ENCODE assay signal across 8 cellular contexts in the genomic region with DNA sequence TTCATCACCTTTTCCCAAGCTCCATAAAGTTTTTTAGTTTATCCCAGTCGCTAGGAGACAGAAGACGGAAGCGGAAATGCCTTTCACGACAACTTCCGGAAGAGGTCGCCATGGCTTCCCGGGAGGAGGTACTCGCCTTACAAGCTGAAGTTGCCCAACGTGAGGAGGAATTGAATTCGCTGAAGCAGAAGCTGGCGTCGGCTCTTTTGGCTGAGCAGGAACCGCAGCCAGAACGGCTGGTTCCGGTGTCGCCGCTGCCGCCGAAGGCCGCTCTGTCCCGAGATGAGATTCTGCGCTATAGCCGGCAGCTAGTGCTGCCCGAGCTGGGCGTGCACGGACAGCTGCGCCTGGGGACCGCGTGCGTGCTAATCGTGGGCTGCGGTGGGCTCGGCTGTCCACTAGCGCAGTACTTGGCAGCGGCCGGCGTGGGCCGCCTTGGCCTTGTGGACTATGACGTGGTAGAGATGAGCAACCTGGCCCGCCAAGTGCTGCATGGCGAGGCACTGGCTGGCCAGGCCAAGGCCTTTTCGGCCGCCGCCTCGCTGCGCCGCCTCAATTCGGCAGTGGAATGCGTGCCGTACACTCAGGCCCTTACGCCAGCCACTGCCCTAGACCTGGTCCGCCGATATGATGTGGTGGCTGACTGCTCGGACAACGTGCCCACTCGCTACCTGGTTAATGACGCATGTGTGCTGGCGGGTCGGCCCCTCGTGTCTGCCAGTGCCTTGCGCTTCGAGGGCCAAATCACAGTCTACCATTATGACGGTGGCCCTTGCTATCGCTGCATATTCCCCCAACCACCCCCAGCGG. TPM values are rescaled to one million over a fixed set of nuclear protein-coding genes. Genes with fewer than 3 reads are reported as not detected.
DNase-seq lines count a peak whose midpoint lies in the region; ATAC-seq and TF ChIP-seq lines count a peak whose summit lies in the region.

A gene with protein sequence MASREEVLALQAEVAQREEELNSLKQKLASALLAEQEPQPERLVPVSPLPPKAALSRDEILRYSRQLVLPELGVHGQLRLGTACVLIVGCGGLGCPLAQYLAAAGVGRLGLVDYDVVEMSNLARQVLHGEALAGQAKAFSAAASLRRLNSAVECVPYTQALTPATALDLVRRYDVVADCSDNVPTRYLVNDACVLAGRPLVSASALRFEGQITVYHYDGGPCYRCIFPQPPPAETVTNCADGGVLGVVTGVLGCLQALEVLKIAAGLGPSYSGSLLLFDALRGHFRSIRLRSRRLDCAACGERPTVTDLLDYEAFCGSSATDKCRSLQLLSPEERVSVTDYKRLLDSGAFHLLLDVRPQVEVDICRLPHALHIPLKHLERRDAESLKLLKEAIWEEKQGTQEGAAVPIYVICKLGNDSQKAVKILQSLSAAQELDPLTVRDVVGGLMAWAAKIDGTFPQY (plus strand): TSS at position 86 of the 810 bp plus-strand sequence. CDS start 25 bp downstream, at position 111.

- peak within 1 kb of the TSS; percentile 86 for H3K4me2 ChIP-seq in SU-DHL-6 (ENCODE audit: low read depth, low read length, poor library complexity, severe bottlenecking)

- H3K4me3 ChIP-seq in SU-DHL-6 (ENCODE audit: insufficient read depth, low read length, poor library complexity, severe bottlenecking) (peak within 1 kb of the TSS; percentile 90), adipocyte (ENCODE audit: low read length) (peak within 1 kb of the TSS; percentile 98), heart left ventricle (peak within 1 kb of the TSS; percentile 70 to 97 (median 92))

- TF ChIP-seq CTCF in SU-DHL-6 (IDR thresholded peaks at IDR 0.05; ENCODE audit: insufficient read depth, low read length, poor library complexity, severe bottlenecking) (no peak), heart left ventricle (IDR thresholded peaks at IDR 0.05) (peak in 2 of 12 donors; percentile 20 to 24)

- H3K9me3 ChIP-seq in SU-DHL-6 (ENCODE audit: insufficient read depth, low read length) (no peaks in the 10 kb centered on the region), adipocyte (ENCODE audit: control insufficient read depth, low read length) (peaks cover 4% of the 10 kb centered on the region), heart left ventricle (peaks cover 0 to 7% (median 0%) of the 10 kb centered on the region in 12 donors)

- H3K9me2 ChIP-seq in SU-DHL-6 (replicated peaks; ENCODE audit: insufficient read depth, low read length): no peaks in the 10 kb centered on the region

- H3K4me1 ChIP-seq in adipocyte (ENCODE audit: control insufficient read depth, insufficient read depth, low read length) (peaks cover 43% of the 10 kb centered on the region), heart left ventricle (peaks cover 5 to 58% (median 45%) of the 10 kb centered on the region in 12 donors)

- H3K27ac ChIP-seq in SU-DHL-6 (ENCODE audit: low read depth, low read length) (peak within 1 kb of the TSS; percentile 81), heart left ventricle (peak within 1 kb of the TSS; percentile 86 to 98 (median 92))

- H4K20me1 ChIP-seq in SU-DHL-6 (ENCODE audit: low read depth, low read length): peaks cover 27% of the 10 kb centered on the region

- peak within 1 kb of the TSS; percentile 76 for H2AFZ ChIP-seq in SU-DHL-6 (ENCODE audit: low read depth, low read length, severe bottlenecking)

- H3K36me3 ChIP-seq in SU-DHL-6 (ENCODE audit: low read length): peaks cover 15% of the 10 kb centered on the region
- peaks cover 21% of the 10 kb centered on the region for H3K36me3 ChIP-seq in adipocyte (ENCODE audit: control insufficient read depth, insufficient read depth, low read length, severe bottlenecking)
- peaks cover 0 to 32% (median 23%) of the 10 kb centered on the region in 9 donors for H3K36me3 ChIP-seq in heart left ventricle

- DNase-seq in Daoy (ENCODE audit: low read depth) (peak; percentile 86), HuH-7 (ENCODE audit: low spot score) (peak; percentile 79), adipocyte (ENCODE audit: low read depth) (peak; percentile 97), heart left ventricle (peak; percentile 83 to 87 (median 86)), pons (ENCODE audit: low spot score) (peak; percentile 96), ureter (ENCODE audit: low spot score) (peak; percentile 90)

- H3K27me3 ChIP-seq in SU-DHL-6 (ENCODE audit: low read length) (no peaks in the 10 kb centered on the region), adipocyte (replicated peaks; ENCODE audit: control insufficient read depth, insufficient read depth, low read length) (no peaks in the 10 kb centered on the region), heart left ventricle (no peaks in the 10 kb centered on the region)

- WGBS in heart left ventricle, 4 donors: 1 to 3% (median 1%) methylated on average over 49 to 65 of the region's 65 CpGs

- ATAC-seq in GM21447 (IDR thresholded peaks at IDR 0.05; ENCODE audit: unreplicated experiment) (peak; percentile 82), heart left ventricle (peak; percentile 68 to 88 (median 84))

- intact Hi-C loops in heart left ventricle (cut with DNase I): loop anchor here in 4 of 10 donors (1.0 to 5.0 kb wide), 3 partner anchors 28 to 167 kb away; a partner anchor contains a TSS

- H3F3A ChIP-seq in SU-DHL-6 (ENCODE audit: insufficient read depth): no peaks in the 10 kb centered on the region

- peaks cover 58% of the 10 kb centered on the region for H3K79me2 ChIP-seq in SU-DHL-6 (ENCODE audit: insufficient read depth, low read length)

- H3K9ac ChIP-seq in SU-DHL-6 (ENCODE audit: low read length): peak within 1 kb of the TSS; percentile 88
- H3K9ac ChIP-seq in adipocyte (ENCODE audit: low read length): peak within 1 kb of the TSS; percentile 98

- TF ChIP-seq POLR2A in heart left ventricle (IDR thresholded peaks at IDR 0.05): no peak

RNA-seq across cellular contexts. Expression of the gene that starts here (rescaled TPM):
- total RNA-seq in Daoy (2014; rRNA removed; shearing (Covaris generic)): 7.4 TPM in 2 replicates
- total RNA-seq in heart left ventricle: 1 to 10 TPM; 2.6 to 3.9 (median 2.8) TPM
- polyA plus RNA-seq in heart left ventricle: 1 to 10 TPM; 1.2 to 2.7 TPM
- total RNA-seq in ureter: 6.5 TPM

Comparison
In these comparisons a context has a peak if more than half of its experiments do, and no peak if none do; other contexts are left out.
1. Peak in every context shown above with its lines: DNase-seq, ATAC-seq, H3K4me3 ChIP-seq and H3K27ac ChIP-seq.